1 cellular context compared by ENCODE assay signal in the genomic region with DNA sequence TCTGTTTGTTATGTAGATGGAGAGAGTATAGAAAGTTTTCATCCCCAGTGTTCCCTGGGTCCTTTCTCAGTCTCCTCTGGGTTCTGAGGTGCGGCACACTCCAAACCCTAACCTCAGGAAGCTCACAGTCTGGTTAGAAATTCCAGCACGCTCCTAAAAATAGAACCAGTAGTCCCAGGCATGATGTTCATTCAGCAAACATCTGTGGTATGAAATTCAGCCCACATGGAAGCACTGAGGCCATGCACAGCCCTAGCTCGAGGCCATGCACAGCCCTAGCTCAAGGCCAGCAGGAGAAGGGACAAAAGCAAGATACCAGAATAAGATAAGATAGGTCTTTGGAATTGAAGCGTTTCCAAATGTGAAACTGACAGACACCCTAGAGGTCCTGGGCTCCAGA.
TF ChIP-seq lines count a peak whose summit lies in the region.

No MANE protein-coding gene starts in this region.

TF ChIP-seq in K562, 482 proteins besides CTCF, POLR2A, EP300 and RAD21 (continued from another document):
- TF ChIP-seq, protein P1, sequence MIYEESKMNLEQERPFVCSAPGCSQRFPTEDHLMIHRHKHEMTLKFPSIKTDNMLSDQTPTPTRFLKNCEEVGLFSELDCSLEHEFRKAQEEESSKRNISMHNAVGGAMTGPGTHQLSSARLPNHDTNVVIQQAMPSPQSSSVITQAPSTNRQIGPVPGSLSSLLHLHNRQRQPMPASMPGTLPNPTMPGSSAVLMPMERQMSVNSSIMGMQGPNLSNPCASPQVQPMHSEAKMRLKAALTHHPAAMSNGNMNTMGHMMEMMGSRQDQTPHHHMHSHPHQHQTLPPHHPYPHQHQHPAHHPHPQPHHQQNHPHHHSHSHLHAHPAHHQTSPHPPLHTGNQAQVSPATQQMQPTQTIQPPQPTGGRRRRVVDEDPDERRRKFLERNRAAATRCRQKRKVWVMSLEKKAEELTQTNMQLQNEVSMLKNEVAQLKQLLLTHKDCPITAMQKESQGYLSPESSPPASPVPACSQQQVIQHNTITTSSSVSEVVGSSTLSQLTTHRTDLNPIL (CRISPR knock-in tag; IDR thresholded peaks at IDR 0.05) = no peak
- TF ChIP-seq GATAD2A (IDR thresholded peaks at IDR 0.05) = no peak
- TF ChIP-seq, protein P2, sequence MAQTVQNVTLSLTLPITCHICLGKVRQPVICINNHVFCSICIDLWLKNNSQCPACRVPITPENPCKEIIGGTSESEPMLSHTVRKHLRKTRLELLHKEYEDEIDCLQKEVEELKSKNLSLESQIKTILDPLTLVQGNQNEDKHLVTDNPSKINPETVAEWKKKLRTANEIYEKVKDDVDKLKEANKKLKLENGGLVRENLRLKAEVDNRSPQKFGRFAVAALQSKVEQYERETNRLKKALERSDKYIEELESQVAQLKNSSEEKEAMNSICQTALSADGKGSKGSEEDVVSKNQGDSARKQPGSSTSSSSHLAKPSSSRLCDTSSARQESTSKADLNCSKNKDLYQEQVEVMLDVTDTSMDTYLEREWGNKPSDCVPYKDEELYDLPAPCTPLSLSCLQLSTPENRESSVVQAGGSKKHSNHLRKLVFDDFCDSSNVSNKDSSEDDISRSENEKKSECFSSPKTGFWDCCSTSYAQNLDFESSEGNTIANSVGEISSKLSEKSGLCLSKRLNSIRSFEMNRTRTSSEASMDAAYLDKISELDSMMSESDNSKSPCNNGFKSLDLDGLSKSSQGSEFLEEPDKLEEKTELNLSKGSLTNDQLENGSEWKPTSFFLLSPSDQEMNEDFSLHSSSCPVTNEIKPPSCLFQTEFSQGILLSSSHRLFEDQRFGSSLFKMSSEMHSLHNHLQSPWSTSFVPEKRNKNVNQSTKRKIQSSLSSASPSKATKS (CRISPR knock-in tag; IDR thresholded peaks at IDR 0.05) = no peak
- TF ChIP-seq STAT5A (IDR thresholded peaks at IDR 0.05; ENCODE audit: borderline replicate concordance, low read length) = no peak
TF ChIP-seq in K562: peak in this region for 0.
